ENCODE assay signal across 12 cellular contexts in genomic region chr16:88005148-88005547, GRCh38. TPM values are rescaled to one million over a fixed set of nuclear protein-coding genes. Genes with fewer than 3 reads are reported as not detected.
A peak's percentile ranks its signal among the peaks of the same experiment; 100 is the strongest.
DNase-seq lines count a peak whose midpoint lies in the region; ATAC-seq and TF ChIP-seq lines count a peak whose summit lies in the region.
"Had no signal": no experiment of that assay in that cellular context is flagged by ENCODE, and none has a peak within 500 bp of the region (broad histone marks: within the 10 kb centered on the region; RNA-seq: fewer than 3 reads in every experiment).

No MANE protein-coding gene starts in this region.

- no peaks in the 10 kb centered on the region for H3K36me3 ChIP-seq in A673 (ENCODE audit: insufficient read depth, low read length, poor library complexity, severe bottlenecking)
- no peaks in the 10 kb centered on the region for H3K36me3 ChIP-seq in kidney epithelial cell (ENCODE audit: control insufficient read depth, insufficient read depth, low read length)
- H3K36me3 ChIP-seq in esophagus squamous epithelium: peaks cover 0 to 70% (median 0%) of the 10 kb centered on the region in 3 donors
- H3K36me3 ChIP-seq in stomach: peaks cover 12 to 68% (median 61%) of the 10 kb centered on the region in 4 donors

- H3K4me1 ChIP-seq in A673 (ENCODE audit: insufficient read depth, low read length, poor library complexity, severe bottlenecking) (no peaks in the 10 kb centered on the region), esophagus squamous epithelium (no peaks in the 10 kb centered on the region), stomach (no peaks in the 10 kb centered on the region)

- H3K9me3 ChIP-seq in A673 (ENCODE audit: low read depth, low read length, poor library complexity, severe bottlenecking) (no peaks in the 10 kb centered on the region), T-helper 17 cell (ENCODE audit: control insufficient read depth, low read length, poor library complexity, severe bottlenecking) (no peaks in the 10 kb centered on the region), esophagus squamous epithelium (no peaks in the 10 kb centered on the region), stomach (no peaks in the 10 kb centered on the region)
- H3K9me3 ChIP-seq: heart left ventricle had no signal

- DNase-seq in A673 (ENCODE audit: low spot score) (no peak), GM13977 (ENCODE audit: low spot score) (no peak), T-helper 17 cell (no peak), kidney epithelial cell (ENCODE audit: low read depth) (no peak), esophagus squamous epithelium (lab: John Stamatoyannopoulos, UW) (no peak), stomach (no peak)
- DNase-seq: caudate nucleus, heart left ventricle, NCI-H1092 treated with DMSO at 0.1 percent for 48 hours, nucleus accumbens had no signal

- CTCF ChIA-PET in A673 (lab: Charles Lee): no interaction called here

- H3K4me3 ChIP-seq in A673 (ENCODE audit: low read depth, low read length, poor library complexity, severe bottlenecking): no peak overlapping the region
- no peak overlapping the region for H3K4me3 ChIP-seq in kidney epithelial cell (ENCODE audit: low read depth, low read length)
- H3K4me3 ChIP-seq in esophagus squamous epithelium: no peak overlapping the region
- no peak overlapping the region for H3K4me3 ChIP-seq in stomach
- H3K4me3 ChIP-seq: heart left ventricle had no signal

- intact Hi-C loops in A673 (cut with micrococcal nuclease; ENCODE audit: unreplicated experiment): no loop called here
- intact Hi-C loops in esophagus squamous epithelium (cut with DNase I): no loop called here
- intact Hi-C loops in stomach (cut with DNase I; ENCODE audit: low total_unique reads): no loop called here

- BruUV-seq in A673 (replicated peaks; lab: Mats Ljungman, UMichigan): no TSS peak

- in situ Hi-C loops in GM13977 (cut with MboI; ENCODE audit: low pct_unique_long_range_greater_than_20kb, low sequenced_read_pairs, unreplicated experiment): no loop called here

- no peak overlapping the region for H3K27ac ChIP-seq in A673 (ENCODE audit: low read depth, low read length, poor library complexity, severe bottlenecking)
- H3K27ac ChIP-seq in esophagus squamous epithelium: no peak overlapping the region
- H3K27ac ChIP-seq in stomach: no peak overlapping the region
- H3K27ac ChIP-seq: heart left ventricle had no signal

- no peak overlapping the region for H3K27ac Mint-ChIP-seq in T-helper 17 cell

- H3K36me3 Mint-ChIP-seq in T-helper 17 cell (ENCODE audit: low read depth): peaks cover 3% of the 10 kb centered on the region

- 72 to 85% methylated on average over 6 to 8 of the region's 9 CpGs for WGBS in esophagus squamous epithelium, 2 donors
- WGBS in stomach, 5 donors: 81 to 89% (median 87%) methylated on average over 9 of the region's 9 CpGs

- no peaks in the 10 kb centered on the region for H3K27me3 Mint-ChIP-seq in T-helper 17 cell

- no peak overlapping the region for H3K4me3 Mint-ChIP-seq in T-helper 17 cell

- POLR2A ChIA-PET in A673 (lab: Charles Lee; ENCODE audit: low non-redundant PET): no interaction called here

- H3K27me3 ChIP-seq in A673 (replicated peaks; ENCODE audit: insufficient read depth, low read depth, low read length, poor library complexity) (no peaks in the 10 kb centered on the region), kidney epithelial cell (ENCODE audit: control insufficient read depth, insufficient read depth, low read length) (no peaks in the 10 kb centered on the region), esophagus squamous epithelium (no peaks in the 10 kb centered on the region), stomach (no peaks in the 10 kb centered on the region)
- H3K27me3 ChIP-seq: heart left ventricle had no signal

- peaks cover 10% of the 10 kb centered on the region for H3K4me1 Mint-ChIP-seq in T-helper 17 cell

- TF ChIP-seq CTCF in A673 (conservative IDR thresholded peaks at IDR 0.05; ENCODE audit: low read depth, low read length) (0 out of 2 replicates have a peak, but pooled peaks have one; percentile 14), GM13977 (IDR thresholded peaks at IDR 0.05; ENCODE audit: extremely low read depth, insufficient read depth, missing control alignments) (peak; percentile 25), kidney epithelial cell (IDR thresholded peaks at IDR 0.05; ENCODE audit: insufficient read depth, low read length, poor library complexity, severe bottlenecking) (peak; percentile 28), esophagus squamous epithelium (IDR thresholded peaks at IDR 0.05) (no peak), stomach (IDR thresholded peaks at IDR 0.05) (no peak)

- TF ChIP-seq EP300 in stomach (IDR thresholded peaks at IDR 0.05): no peak

- TF ChIP-seq POLR2A in esophagus squamous epithelium (IDR thresholded peaks at IDR 0.05) (no peak), stomach (IDR thresholded peaks at IDR 0.05) (no peak)

- peak; percentile 37 for ATAC-seq in T-helper 17 cell
- no peak for ATAC-seq in GM19467 (IDR thresholded peaks at IDR 0.05; ENCODE audit: unreplicated experiment)
- no peak for ATAC-seq in HG02852 (IDR thresholded peaks at IDR 0.05; ENCODE audit: unreplicated experiment)

RNA-seq across cellular contexts. Expression of gene BANP, which starts 53.9 kb away (rescaled TPM):
- total RNA-seq in A673 (2021) (35.2 and 44.3 TPM in 2 replicates), T-helper 17 cell (10 to 100 TPM; 46.9 to 47.9 TPM), kidney epithelial cell (25.9 and 35.4 TPM in 2 replicates), esophagus squamous epithelium (10 to 100 TPM; 13.8 to 19.9 (median 14.1) TPM), stomach (100 to 1,000 TPM in 1 of 5 donors, 10 to 100 TPM in 4; 17.4 to 144 (median 71.2) TPM)
- 10 to 100 TPM in 1 of 3 donors, 1 to 10 TPM in 2; 6.0 to 10.3 (median 7.5) TPM for polyA plus RNA-seq in stomach

Comparison
In these comparisons a context has a peak if more than half of its experiments do, and no peak if none do; other contexts are left out.
1. CTCF ChIP-seq: peak in A673 (single experiment), GM13977 (single experiment) and kidney epithelial cell (single experiment); none in esophagus squamous epithelium (0 of 6) and stomach (0 of 7).